In the genomic region with DNA sequence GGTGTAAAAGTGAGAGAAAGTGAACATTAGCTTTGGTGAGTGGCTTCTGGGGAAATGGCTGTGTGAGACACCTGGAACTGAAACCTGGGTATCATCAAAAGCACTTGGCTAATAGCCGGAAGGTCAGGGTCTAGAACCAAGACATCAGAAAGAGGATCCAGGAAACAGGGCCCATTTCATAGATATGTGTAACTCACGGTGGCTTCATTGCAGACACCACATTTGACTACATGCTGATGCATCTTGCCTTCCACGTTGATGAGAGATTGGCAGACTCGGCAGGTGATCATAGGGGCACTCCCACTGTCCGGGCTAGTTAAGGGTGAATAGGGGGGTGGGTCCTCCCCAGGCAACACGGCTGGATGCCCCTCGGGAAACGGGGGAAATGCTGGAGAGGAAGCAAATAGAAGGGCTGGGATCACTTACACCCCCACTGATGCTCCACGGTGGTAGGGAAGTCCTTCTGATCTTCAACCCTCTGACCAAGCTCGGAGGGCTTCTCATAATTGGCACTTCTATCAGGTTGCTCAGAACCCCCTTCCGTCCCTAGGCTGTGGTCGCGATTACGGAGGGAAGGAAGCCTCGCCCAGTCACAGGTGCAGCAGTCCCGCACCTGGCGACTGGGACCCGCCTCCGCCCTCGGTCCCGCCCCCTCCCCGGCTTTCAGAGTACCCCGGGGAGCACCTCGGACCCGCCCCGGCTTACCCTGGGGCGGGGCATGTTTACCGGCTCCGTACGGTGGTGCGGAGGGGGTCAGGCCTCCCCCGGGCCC, we compare ENCODE assay signal across 1 cellular context.
TF ChIP-seq lines count a peak whose summit lies in the region.

No MANE protein-coding gene starts in this region.

TF ChIP-seq in HEK293, 187 proteins besides CTCF, POLR2A, EP300 and RAD21 (continued from another document):
- TF ChIP-seq ZNF398 (tag by site-specific recombination; IDR thresholded peaks at IDR 0.05) (peak; percentile 41), KLF8 (tag by site-specific recombination; IDR thresholded peaks at IDR 0.05) (no peak), ZNF792 (tag by site-specific recombination; IDR thresholded peaks at IDR 0.05) (no peak), ZFHX2 (tag by site-specific recombination; conservative IDR thresholded peaks at IDR 0.05) (0 out of 2 replicates have a peak, but pooled peaks have one; percentile 11), ZNF488 (tag by site-specific recombination; IDR thresholded peaks at IDR 0.05) (no peak), ZNF558 (tag by site-specific recombination; IDR thresholded peaks at IDR 0.05) (no peak), ZNF544 (tag by site-specific recombination; IDR thresholded peaks at IDR 0.05) (no peak), KLF9 (tag by site-specific recombination; IDR thresholded peaks at IDR 0.05; ENCODE audit: low read depth) (peak; percentile 76), ZNF335 (tag by site-specific recombination; conservative IDR thresholded peaks at IDR 0.05) (no peak), KLF1 (tag by site-specific recombination; IDR thresholded peaks at IDR 0.05) (0 out of 2 replicates have a peak, but pooled peaks have one; percentile 42), TRIM28 (IDR thresholded peaks at IDR 0.05; ENCODE audit: borderline replicate concordance, low read length) (no peak), INSM2 (tag by site-specific recombination; IDR thresholded peaks at IDR 0.05) (no peak), ZSCAN30 (tag by site-specific recombination; IDR thresholded peaks at IDR 0.05) (no peak), ZNF132 (tag by site-specific recombination; IDR thresholded peaks at IDR 0.05; ENCODE audit: borderline replicate concordance) (no peak), ZNF561 (tag by site-specific recombination; IDR thresholded peaks at IDR 0.05; ENCODE audit: borderline replicate concordance) (no peak), ZNF214 (tag by site-specific recombination; IDR thresholded peaks at IDR 0.05; ENCODE audit: borderline replicate concordance) (no peak), ZNF777 (tag by site-specific recombination; IDR thresholded peaks at IDR 0.05; ENCODE audit: borderline replicate concordance) (no peak), ZBTB26 (tag by site-specific recombination; optimal IDR thresholded peaks at IDR 0.05) (no peak), ZNF114 (tag by site-specific recombination; IDR thresholded peaks at IDR 0.05) (no peak), ZIC2 (tag by site-specific recombination; IDR thresholded peaks at IDR 0.05) (0 out of 2 replicates have a peak, but pooled peaks have one; percentile 5), ZNF529 (tag by site-specific recombination; IDR thresholded peaks at IDR 0.05; ENCODE audit: insufficient replicate concordance) (no peak), ZNF530 (tag by site-specific recombination; IDR thresholded peaks at IDR 0.05; ENCODE audit: low read depth) (no peak), ZNF169 (tag by site-specific recombination; IDR thresholded peaks at IDR 0.05) (no peak), ZFP3 (tag by site-specific recombination; IDR thresholded peaks at IDR 0.05; ENCODE audit: low read depth) (no peak), MYNN (tag by site-specific recombination; IDR thresholded peaks at IDR 0.05; ENCODE audit: borderline replicate concordance) (no peak), KLF10 (tag by site-specific recombination; IDR thresholded peaks at IDR 0.05) (no peak), KLF7 (tag by site-specific recombination; IDR thresholded peaks at IDR 0.05; ENCODE audit: borderline replicate concordance) (no peak), ZNF394 (tag by site-specific recombination; IDR thresholded peaks at IDR 0.05; ENCODE audit: borderline replicate concordance) (no peak), ZNF548 (tag by site-specific recombination; IDR thresholded peaks at IDR 0.05) (no peak), ZNF292 (tag by site-specific recombination; IDR thresholded peaks at IDR 0.05; ENCODE audit: borderline replicate concordance, low read depth) (no peak), ZNF48 (tag by site-specific recombination; IDR thresholded peaks at IDR 0.05) (no peak), ZNF354C (tag by site-specific recombination; IDR thresholded peaks at IDR 0.05; ENCODE audit: borderline replicate concordance, low read depth) (no peak), ZNF610 (tag by site-specific recombination; IDR thresholded peaks at IDR 0.05; ENCODE audit: borderline replicate concordance) (no peak)
- TF ChIP-seq, protein P1, sequence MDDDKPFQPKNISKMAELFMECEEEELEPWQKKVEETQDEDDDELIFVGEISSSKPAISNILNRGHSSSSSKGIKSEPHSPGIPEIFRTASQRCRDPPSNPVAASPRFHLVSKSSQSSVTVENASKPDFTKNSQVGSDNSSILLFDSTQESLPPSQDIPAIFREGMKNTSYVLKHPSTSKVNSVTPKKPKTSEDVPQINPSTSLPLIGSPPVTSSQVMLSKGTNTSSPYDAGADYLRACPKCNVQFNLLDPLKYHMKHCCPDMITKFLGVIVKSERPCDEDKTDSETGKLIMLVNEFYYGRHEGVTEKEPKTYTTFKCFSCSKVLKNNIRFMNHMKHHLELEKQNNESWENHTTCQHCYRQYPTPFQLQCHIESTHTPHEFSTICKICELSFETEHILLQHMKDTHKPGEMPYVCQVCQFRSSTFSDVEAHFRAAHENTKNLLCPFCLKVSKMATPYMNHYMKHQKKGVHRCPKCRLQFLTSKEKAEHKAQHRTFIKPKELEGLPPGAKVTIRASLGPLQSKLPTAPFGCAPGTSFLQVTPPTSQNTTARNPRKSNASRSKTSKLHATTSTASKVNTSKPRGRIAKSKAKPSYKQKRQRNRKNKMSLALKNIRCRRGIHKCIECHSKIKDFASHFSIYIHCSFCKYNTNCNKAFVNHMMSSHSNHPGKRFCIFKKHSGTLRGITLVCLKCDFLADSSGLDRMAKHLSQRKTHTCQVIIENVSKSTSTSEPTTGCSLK (tag by site-specific recombination; IDR thresholded peaks at IDR 0.05): no peak
- TF ChIP-seq, protein P2, sequence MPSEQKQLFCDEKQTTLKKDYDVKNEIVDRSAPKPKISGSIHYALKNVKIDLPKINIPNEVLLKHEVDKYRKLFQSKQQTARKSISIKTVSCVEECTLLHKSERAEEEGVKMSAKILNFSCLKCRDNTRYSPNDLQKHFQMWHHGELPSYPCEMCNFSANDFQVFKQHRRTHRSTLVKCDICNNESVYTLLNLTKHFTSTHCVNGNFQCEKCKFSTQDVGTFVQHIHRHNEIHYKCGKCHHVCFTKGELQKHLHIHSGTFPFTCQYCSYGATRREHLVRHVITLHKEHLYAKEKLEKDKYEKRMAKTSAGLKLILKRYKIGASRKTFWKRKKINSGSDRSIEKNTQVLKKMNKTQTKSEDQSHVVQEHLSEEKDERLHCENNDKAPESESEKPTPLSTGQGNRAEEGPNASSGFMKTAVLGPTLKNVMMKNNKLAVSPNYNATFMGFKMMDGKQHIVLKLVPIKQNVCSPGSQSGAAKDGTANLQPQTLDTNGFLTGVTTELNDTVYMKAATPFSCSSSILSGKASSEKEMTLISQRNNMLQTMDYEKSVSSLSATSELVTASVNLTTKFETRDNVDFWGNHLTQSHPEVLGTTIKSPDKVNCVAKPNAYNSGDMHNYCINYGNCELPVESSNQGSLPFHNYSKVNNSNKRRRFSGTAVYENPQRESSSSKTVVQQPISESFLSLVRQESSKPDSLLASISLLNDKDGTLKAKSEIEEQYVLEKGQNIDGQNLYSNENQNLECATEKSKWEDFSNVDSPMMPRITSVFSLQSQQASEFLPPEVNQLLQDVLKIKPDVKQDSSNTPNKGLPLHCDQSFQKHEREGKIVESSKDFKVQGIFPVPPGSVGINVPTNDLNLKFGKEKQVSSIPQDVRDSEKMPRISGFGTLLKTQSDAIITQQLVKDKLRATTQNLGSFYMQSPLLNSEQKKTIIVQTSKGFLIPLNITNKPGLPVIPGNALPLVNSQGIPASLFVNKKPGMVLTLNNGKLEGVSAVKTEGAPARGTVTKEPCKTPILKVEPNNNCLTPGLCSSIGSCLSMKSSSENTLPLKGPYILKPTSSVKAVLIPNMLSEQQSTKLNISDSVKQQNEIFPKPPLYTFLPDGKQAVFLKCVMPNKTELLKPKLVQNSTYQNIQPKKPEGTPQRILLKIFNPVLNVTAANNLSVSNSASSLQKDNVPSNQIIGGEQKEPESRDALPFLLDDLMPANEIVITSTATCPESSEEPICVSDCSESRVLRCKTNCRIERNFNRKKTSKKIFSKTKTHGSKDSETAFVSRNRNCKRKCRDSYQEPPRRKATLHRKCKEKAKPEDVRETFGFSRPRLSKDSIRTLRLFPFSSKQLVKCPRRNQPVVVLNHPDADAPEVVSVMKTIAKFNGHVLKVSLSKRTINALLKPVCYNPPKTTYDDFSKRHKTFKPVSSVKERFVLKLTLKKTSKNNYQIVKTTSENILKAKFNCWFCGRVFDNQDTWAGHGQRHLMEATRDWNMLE (tag by site-specific recombination; conservative IDR thresholded peaks at IDR 0.05; ENCODE audit: low read depth): no peak
